ENCODE assay signal across 14 cellular contexts in genomic region chr3:24598691-24599090, GRCh38.
A peak's percentile ranks its signal among the peaks of the same experiment; 100 is the strongest.
DNase-seq lines count a peak whose midpoint lies in the region; ATAC-seq and TF ChIP-seq lines count a peak whose summit lies in the region.
"Had no signal": no experiment of that assay in that cellular context is flagged by ENCODE, and none has a peak within 500 bp of the region (broad histone marks: within the 10 kb centered on the region; RNA-seq: fewer than 3 reads in every experiment).

No MANE protein-coding gene starts in this region.

- no peak for ATAC-seq in GM21737 (IDR thresholded peaks at IDR 0.05; ENCODE audit: unreplicated experiment)
- no peak for ATAC-seq in HG02623 (IDR thresholded peaks at IDR 0.05; ENCODE audit: unreplicated experiment)
- ATAC-seq: naive thymus-derived CD8-positive, alpha-beta T cell had no signal

- no peaks in the 10 kb centered on the region for H3K36me3 ChIP-seq in colonic mucosa
- H3K36me3 ChIP-seq in liver (ENCODE audit: control insufficient read depth in 4 of 4, insufficient read depth in 3 of 4, low read depth in 1 of 4, low read length in 3 of 4) = no peaks in the 10 kb centered on the region
- no peaks in the 10 kb centered on the region for H3K36me3 ChIP-seq in testis (ENCODE audit: low read depth, missing control alignments)
- H3K36me3 ChIP-seq: upper lobe of left lung, WERI-Rb-1 had no signal

- H3K9me3 ChIP-seq in colonic mucosa (no peaks in the 10 kb centered on the region), liver (ENCODE audit: control insufficient read depth in 4 of 4, low read length in 3 of 4) (no peaks in the 10 kb centered on the region), testis (no peaks in the 10 kb centered on the region)
- H3K9me3 ChIP-seq: upper lobe of left lung had no signal

- H3K4me1 ChIP-seq in colonic mucosa = no peaks in the 10 kb centered on the region
- peaks cover 0 to 2% (median 0%) of the 10 kb centered on the region in 4 donors for H3K4me1 ChIP-seq in liver (ENCODE audit: control insufficient read depth in 4 of 4, insufficient read depth in 4 of 4, low read length in 3 of 4)
- H3K4me1 ChIP-seq in testis = no peaks in the 10 kb centered on the region

- DNase-seq in ACHN = peak; percentile 4
- DNase-seq in LHCN-M2 (ENCODE audit: low read depth) = peak; percentile 49
- peak; percentile 40 for DNase-seq in colonic mucosa
- DNase-seq in SIG-M5 (lab: John Stamatoyannopoulos, UW) = no peak
- no peak for DNase-seq in testis
- DNase-seq: activated T-cell treated with anti-CD3 and anti-CD28 coated beads for 4 hours; naive thymus-derived CD8-positive, alpha-beta T cell; NCI-H510A; Right ventricle myocardium superior; upper lobe of left lung; WERI-Rb-1 had no signal

- in situ Hi-C loops in ACHN (cut with HindIII; ENCODE audit: low pct_ligation_motif_present, low pct_unique_long_range_greater_than_20kb, low sequenced_read_pairs) = no loop called here

- TF ChIP-seq RAD21 in liver (IDR thresholded peaks at IDR 0.05) = peak in 1 of 2 donors; percentile 15

- H3K27me3 ChIP-seq in colonic mucosa (no peaks in the 10 kb centered on the region), liver (ENCODE audit: control insufficient read depth in 4 of 4, insufficient read depth in 4 of 4, low read length in 3 of 4) (no peaks in the 10 kb centered on the region), testis (no peaks in the 10 kb centered on the region)
- H3K27me3 ChIP-seq: upper lobe of left lung had no signal

- no peak overlapping the region for H3K4me3 ChIP-seq in colonic mucosa
- no peak overlapping the region for H3K4me3 ChIP-seq in liver (ENCODE audit: low read depth in 1 of 3, low read length in 3 of 3)
- H3K4me3 ChIP-seq in testis = no peak overlapping the region
- H3K4me3 ChIP-seq: upper lobe of left lung had no signal

- intact Hi-C loops in colonic mucosa (cut with DNase I) = no loop called here
- intact Hi-C loops in testis (cut with DNase I; ENCODE audit: low total_unique reads) = no loop called here

- H3K9ac ChIP-seq in colonic mucosa (ENCODE audit: low read depth in 2 of 2, low read length in 2 of 2) (no peak overlapping the region), liver (ENCODE audit: low read depth in 1 of 2, low read length in 2 of 2) (no peak overlapping the region)

- TF ChIP-seq CTCF in colonic mucosa (IDR thresholded peaks at IDR 0.05) (no peak), liver (IDR thresholded peaks at IDR 0.05; ENCODE audit: low read depth, low read length, missing input control) (no peak), testis (IDR thresholded peaks at IDR 0.05) (no peak)

- 37% methylated on average over 4 of the region's 4 CpGs for WGBS in liver
- WGBS in testis, 2 donors = 68 to 80% methylated on average over 4 of the region's 4 CpGs

- no peak for TF ChIP-seq POLR2A in testis (IDR thresholded peaks at IDR 0.05)

- H3K27ac ChIP-seq in colonic mucosa (no peak overlapping the region), liver (ENCODE audit: low read depth in 1 of 2, low read length in 2 of 2) (no peak overlapping the region), testis (no peak overlapping the region)
- H3K27ac ChIP-seq: upper lobe of left lung, WERI-Rb-1 had no signal

TF ChIP-seq in liver, 16 proteins besides CTCF, POLR2A, EP300 and RAD21:
- TF ChIP-seq FOXA2 (IDR thresholded peaks at IDR 0.05) = no peak
- TF ChIP-seq TAF1 (conservative IDR thresholded peaks at IDR 0.05) = no peak
- TF ChIP-seq HNF4G (IDR thresholded peaks at IDR 0.05) = no peak
- TF ChIP-seq MAX (IDR thresholded peaks at IDR 0.05) = no peak
- TF ChIP-seq NR2F2 (IDR thresholded peaks at IDR 0.05) = no peak
- TF ChIP-seq YY1 (IDR thresholded peaks at IDR 0.05) = peak; percentile 17
- TF ChIP-seq EGR1 (IDR thresholded peaks at IDR 0.05; ENCODE audit: low read depth in 2 of 2) = peak in 1 of 2 donors; percentile 41
- TF ChIP-seq, protein P1, sequence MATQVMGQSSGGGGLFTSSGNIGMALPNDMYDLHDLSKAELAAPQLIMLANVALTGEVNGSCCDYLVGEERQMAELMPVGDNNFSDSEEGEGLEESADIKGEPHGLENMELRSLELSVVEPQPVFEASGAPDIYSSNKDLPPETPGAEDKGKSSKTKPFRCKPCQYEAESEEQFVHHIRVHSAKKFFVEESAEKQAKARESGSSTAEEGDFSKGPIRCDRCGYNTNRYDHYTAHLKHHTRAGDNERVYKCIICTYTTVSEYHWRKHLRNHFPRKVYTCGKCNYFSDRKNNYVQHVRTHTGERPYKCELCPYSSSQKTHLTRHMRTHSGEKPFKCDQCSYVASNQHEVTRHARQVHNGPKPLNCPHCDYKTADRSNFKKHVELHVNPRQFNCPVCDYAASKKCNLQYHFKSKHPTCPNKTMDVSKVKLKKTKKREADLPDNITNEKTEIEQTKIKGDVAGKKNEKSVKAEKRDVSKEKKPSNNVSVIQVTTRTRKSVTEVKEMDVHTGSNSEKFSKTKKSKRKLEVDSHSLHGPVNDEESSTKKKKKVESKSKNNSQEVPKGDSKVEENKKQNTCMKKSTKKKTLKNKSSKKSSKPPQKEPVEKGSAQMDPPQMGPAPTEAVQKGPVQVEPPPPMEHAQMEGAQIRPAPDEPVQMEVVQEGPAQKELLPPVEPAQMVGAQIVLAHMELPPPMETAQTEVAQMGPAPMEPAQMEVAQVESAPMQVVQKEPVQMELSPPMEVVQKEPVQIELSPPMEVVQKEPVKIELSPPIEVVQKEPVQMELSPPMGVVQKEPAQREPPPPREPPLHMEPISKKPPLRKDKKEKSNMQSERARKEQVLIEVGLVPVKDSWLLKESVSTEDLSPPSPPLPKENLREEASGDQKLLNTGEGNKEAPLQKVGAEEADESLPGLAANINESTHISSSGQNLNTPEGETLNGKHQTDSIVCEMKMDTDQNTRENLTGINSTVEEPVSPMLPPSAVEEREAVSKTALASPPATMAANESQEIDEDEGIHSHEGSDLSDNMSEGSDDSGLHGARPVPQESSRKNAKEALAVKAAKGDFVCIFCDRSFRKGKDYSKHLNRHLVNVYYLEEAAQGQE (IDR thresholded peaks at IDR 0.05) = no peak
- TF ChIP-seq JUND (IDR thresholded peaks at IDR 0.05) = peak; percentile 85 to 94
- TF ChIP-seq GABPA (IDR thresholded peaks at IDR 0.05 in 1 of 2, conservative IDR thresholded peaks at IDR 0.05 in 1 of 2) = no peak
- TF ChIP-seq FOXA1 (IDR thresholded peaks at IDR 0.05) = no peak
- peak; percentile 51 to 76 for TF ChIP-seq HNF4A (conservative IDR thresholded peaks at IDR 0.05)
- TF ChIP-seq, protein P2, sequence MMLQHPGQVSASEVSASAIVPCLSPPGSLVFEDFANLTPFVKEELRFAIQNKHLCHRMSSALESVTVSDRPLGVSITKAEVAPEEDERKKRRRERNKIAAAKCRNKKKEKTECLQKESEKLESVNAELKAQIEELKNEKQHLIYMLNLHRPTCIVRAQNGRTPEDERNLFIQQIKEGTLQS (IDR thresholded peaks at IDR 0.05) = peak; percentile 71
- TF ChIP-seq SP1 (IDR thresholded peaks at IDR 0.05) = peak; percentile 60
- peak; percentile 70 to 80 for TF ChIP-seq RXRA (IDR thresholded peaks at IDR 0.05)
- TF ChIP-seq, protein P3, sequence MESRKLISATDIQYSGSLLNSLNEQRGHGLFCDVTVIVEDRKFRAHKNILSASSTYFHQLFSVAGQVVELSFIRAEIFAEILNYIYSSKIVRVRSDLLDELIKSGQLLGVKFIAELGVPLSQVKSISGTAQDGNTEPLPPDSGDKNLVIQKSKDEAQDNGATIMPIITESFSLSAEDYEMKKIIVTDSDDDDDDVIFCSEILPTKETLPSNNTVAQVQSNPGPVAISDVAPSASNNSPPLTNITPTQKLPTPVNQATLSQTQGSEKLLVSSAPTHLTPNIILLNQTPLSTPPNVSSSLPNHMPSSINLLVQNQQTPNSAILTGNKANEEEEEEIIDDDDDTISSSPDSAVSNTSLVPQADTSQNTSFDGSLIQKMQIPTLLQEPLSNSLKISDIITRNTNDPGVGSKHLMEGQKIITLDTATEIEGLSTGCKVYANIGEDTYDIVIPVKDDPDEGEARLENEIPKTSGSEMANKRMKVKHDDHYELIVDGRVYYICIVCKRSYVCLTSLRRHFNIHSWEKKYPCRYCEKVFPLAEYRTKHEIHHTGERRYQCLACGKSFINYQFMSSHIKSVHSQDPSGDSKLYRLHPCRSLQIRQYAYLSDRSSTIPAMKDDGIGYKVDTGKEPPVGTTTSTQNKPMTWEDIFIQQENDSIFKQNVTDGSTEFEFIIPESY (IDR thresholded peaks at IDR 0.05) = no peak

Comparison
In these comparisons a context has a peak if more than half of its experiments do, and no peak if none do; other contexts are left out.
1. DNase-seq: peak in ACHN (single experiment), LHCN-M2 (single experiment) and colonic mucosa (single experiment); none in SIG-M5 (single experiment) and testis (single experiment).